2 cellular contexts compared by ENCODE assay signal in the genomic region with DNA sequence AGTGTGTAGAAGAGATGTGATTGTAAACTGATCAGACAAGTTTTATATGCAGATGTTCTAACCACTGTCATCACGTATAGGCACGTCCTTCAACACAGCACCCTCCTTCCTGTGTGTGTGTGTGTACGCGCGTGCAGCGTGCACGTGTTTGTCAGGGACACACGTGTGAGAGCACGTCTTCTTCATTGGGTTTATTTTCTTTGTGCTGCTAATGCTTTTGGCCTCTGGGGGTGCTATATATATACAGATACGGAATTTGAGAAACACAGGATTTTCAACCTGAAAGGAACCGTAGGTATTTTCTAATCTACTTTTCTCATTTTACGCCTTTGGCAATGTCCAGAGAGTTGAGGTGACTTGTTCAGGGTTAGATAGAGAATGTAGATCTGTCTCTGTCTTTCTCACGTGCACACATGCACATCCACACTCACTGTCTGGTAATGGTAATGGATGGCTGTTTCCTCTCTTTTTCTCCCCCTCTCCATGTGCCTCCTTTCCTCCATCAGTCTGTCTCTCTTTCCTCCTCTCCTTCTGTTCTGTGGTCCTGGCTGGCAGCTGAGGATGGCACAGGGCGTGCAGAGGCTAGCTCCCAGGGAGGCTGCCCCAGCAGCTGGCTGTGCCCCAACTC.
TF ChIP-seq lines count a peak whose summit lies in the region.

No MANE protein-coding gene starts in this region.

TF ChIP-seq in A549, 52 proteins besides CTCF, POLR2A, EP300 and RAD21 (continued from another document):
- TF ChIP-seq, protein P1, sequence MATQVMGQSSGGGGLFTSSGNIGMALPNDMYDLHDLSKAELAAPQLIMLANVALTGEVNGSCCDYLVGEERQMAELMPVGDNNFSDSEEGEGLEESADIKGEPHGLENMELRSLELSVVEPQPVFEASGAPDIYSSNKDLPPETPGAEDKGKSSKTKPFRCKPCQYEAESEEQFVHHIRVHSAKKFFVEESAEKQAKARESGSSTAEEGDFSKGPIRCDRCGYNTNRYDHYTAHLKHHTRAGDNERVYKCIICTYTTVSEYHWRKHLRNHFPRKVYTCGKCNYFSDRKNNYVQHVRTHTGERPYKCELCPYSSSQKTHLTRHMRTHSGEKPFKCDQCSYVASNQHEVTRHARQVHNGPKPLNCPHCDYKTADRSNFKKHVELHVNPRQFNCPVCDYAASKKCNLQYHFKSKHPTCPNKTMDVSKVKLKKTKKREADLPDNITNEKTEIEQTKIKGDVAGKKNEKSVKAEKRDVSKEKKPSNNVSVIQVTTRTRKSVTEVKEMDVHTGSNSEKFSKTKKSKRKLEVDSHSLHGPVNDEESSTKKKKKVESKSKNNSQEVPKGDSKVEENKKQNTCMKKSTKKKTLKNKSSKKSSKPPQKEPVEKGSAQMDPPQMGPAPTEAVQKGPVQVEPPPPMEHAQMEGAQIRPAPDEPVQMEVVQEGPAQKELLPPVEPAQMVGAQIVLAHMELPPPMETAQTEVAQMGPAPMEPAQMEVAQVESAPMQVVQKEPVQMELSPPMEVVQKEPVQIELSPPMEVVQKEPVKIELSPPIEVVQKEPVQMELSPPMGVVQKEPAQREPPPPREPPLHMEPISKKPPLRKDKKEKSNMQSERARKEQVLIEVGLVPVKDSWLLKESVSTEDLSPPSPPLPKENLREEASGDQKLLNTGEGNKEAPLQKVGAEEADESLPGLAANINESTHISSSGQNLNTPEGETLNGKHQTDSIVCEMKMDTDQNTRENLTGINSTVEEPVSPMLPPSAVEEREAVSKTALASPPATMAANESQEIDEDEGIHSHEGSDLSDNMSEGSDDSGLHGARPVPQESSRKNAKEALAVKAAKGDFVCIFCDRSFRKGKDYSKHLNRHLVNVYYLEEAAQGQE (IDR thresholded peaks at IDR 0.05), result no peak
- TF ChIP-seq BHLHE40 (IDR thresholded peaks at IDR 0.05; ENCODE audit: low read depth, low read length), result peak; percentile 35; the same call in 1 of the 2 replicates
- TF ChIP-seq NPAS2 (CRISPR knock-in tag; IDR thresholded peaks at IDR 0.05; ENCODE audit: borderline replicate concordance), result peak; percentile 71
- no peak for TF ChIP-seq CBX2 (IDR thresholded peaks at IDR 0.05; ENCODE audit: borderline replicate concordance, low read depth)
- TF ChIP-seq, protein P2, sequence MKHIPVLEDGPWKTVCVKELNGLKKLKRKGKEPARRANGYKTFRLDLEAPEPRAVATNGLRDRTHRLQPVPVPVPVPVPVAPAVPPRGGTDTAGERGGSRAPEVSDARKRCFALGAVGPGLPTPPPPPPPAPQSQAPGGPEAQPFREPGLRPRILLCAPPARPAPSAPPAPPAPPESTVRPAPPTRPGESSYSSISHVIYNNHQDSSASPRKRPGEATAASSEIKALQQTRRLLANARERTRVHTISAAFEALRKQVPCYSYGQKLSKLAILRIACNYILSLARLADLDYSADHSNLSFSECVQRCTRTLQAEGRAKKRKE (CRISPR knock-in tag; IDR thresholded peaks at IDR 0.05; ENCODE audit: low read depth), result no peak
- TF ChIP-seq, protein P3, sequence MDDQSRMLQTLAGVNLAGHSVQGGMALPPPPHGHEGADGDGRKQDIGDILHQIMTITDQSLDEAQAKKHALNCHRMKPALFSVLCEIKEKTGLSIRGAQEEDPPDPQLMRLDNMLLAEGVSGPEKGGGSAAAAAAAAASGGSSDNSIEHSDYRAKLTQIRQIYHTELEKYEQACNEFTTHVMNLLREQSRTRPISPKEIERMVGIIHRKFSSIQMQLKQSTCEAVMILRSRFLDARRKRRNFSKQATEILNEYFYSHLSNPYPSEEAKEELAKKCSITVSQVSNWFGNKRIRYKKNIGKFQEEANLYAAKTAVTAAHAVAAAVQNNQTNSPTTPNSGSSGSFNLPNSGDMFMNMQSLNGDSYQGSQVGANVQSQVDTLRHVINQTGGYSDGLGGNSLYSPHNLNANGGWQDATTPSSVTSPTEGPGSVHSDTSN (IDR thresholded peaks at IDR 0.05), result no peak
- TF ChIP-seq JUNB (IDR thresholded peaks at IDR 0.05), result no peak
- no peak for TF ChIP-seq HDAC2 (IDR thresholded peaks at IDR 0.05)
- TF ChIP-seq, protein P4, sequence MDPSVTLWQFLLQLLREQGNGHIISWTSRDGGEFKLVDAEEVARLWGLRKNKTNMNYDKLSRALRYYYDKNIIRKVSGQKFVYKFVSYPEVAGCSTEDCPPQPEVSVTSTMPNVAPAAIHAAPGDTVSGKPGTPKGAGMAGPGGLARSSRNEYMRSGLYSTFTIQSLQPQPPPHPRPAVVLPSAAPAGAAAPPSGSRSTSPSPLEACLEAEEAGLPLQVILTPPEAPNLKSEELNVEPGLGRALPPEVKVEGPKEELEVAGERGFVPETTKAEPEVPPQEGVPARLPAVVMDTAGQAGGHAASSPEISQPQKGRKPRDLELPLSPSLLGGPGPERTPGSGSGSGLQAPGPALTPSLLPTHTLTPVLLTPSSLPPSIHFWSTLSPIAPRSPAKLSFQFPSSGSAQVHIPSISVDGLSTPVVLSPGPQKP (IDR thresholded peaks at IDR 0.05; ENCODE audit: low read depth, low read length), result no peak

TF ChIP-seq in liver, 16 proteins besides CTCF, POLR2A, EP300 and RAD21 (continued from another document):
- TF ChIP-seq, protein P1 (IDR thresholded peaks at IDR 0.05), result no peak
- TF ChIP-seq YY1 (IDR thresholded peaks at IDR 0.05), result no peak
